ENCODE assay signal across 28 cellular contexts in the genomic region with DNA sequence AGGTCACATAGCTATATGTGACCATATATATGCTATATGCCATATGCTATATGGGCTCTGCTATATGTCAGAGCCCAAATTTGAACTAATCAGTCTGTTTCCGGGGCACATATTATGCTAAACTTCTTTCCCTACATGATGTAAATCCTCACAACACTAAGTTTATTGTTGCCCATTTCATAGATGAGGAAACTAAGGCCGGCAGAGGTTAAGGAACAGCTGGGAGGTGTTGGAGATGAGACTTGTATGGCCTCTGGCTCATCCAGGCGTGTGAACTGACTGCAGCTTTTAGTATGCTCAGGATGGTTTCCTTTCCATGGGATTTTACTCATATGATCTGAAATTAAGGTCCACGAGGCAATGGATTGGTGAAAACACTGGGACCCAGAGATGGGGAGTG.
"Had no signal": no experiment of that assay in that cellular context is flagged by ENCODE, and none has a peak within 500 bp of the region (broad histone marks: within the 10 kb centered on the region; RNA-seq: fewer than 3 reads in every experiment).

No MANE protein-coding gene starts in this region.

- ATAC-seq: stimulated activated effector memory CD8-positive, alpha-beta T cell treated with anti-CD3 and anti-CD28 coated beads, Interleukin-12 subunit alpha, Interleukin-12 subunit beta, amount 100 ng/mL, for 72 hours; stimulated activated memory B cell treated with anti-CD40 and anti-IgM and Interleukin-4, amounts not matched to agents 10 μg/mL and 1 μg/mL and 100 μg/mL, for 72 hours; stimulated activated naive B cell treated with anti-CD40 and anti-IgM and Interleukin-4, amounts not matched to agents 10 μg/mL and 1 μg/mL and 100 μg/mL, for 72 hours; stimulated activated naive CD8-positive, alpha-beta T cell treated with anti-CD3 and anti-CD28 coated beads, Interleukin-15, amount 100 ng/mL, for 72 hours; stimulated activated naive CD8-positive, alpha-beta T cell treated with anti-CD3 and anti-CD28 coated beads, Interleukin-15, Interleukin-2, amounts not matched to agents 100 U/mL and 50 U/mL, for 24 hours; upper lobe of right lung had no signal

- H3K4me3 Mint-ChIP-seq: stimulated activated effector memory CD8-positive, alpha-beta T cell treated with anti-CD3 and anti-CD28 coated beads, Interleukin-12 subunit alpha, Interleukin-12 subunit beta, amount 100 ng/mL, for 72 hours; stimulated activated memory B cell treated with anti-CD40 and anti-IgM and Interleukin-4, amounts not matched to agents 10 μg/mL and 1 μg/mL and 100 μg/mL, for 72 hours; stimulated activated naive B cell treated with anti-CD40 and anti-IgM and Interleukin-4, amounts not matched to agents 10 μg/mL and 1 μg/mL and 100 μg/mL, for 72 hours; stimulated activated naive CD8-positive, alpha-beta T cell treated with anti-CD3 and anti-CD28 coated beads, Interleukin-15, amount 100 ng/mL, for 72 hours; stimulated activated naive CD8-positive, alpha-beta T cell treated with anti-CD3 and anti-CD28 coated beads, Interleukin-15, Interleukin-2, amounts not matched to agents 100 ng/mL and 50 ng/mL, for 24 hours; type B pancreatic cell had no signal

- H3K27me3 Mint-ChIP-seq: stimulated activated memory B cell treated with anti-CD40 and anti-IgM and Interleukin-4, amounts not matched to agents 10 μg/mL and 1 μg/mL and 100 μg/mL, for 72 hours; stimulated activated naive B cell treated with anti-CD40 and anti-IgM and Interleukin-4, amounts not matched to agents 10 μg/mL and 1 μg/mL and 100 μg/mL, for 72 hours; stimulated activated naive CD8-positive, alpha-beta T cell treated with anti-CD3 and anti-CD28 coated beads, Interleukin-15, amount 100 ng/mL, for 72 hours; stimulated activated naive CD8-positive, alpha-beta T cell treated with anti-CD3 and anti-CD28 coated beads, Interleukin-15, Interleukin-2, amounts not matched to agents 100 ng/mL and 50 ng/mL, for 24 hours; type B pancreatic cell had no signal

- H3K4me1 Mint-ChIP-seq: stimulated activated effector memory CD8-positive, alpha-beta T cell treated with anti-CD3 and anti-CD28 coated beads, Interleukin-12 subunit alpha, Interleukin-12 subunit beta, amount 100 ng/mL, for 72 hours; stimulated activated memory B cell treated with anti-CD40 and anti-IgM and Interleukin-4, amounts not matched to agents 10 μg/mL and 1 μg/mL and 100 μg/mL, for 72 hours; stimulated activated naive B cell treated with anti-CD40 and anti-IgM and Interleukin-4, amounts not matched to agents 10 μg/mL and 1 μg/mL and 100 μg/mL, for 72 hours; stimulated activated naive CD8-positive, alpha-beta T cell treated with anti-CD3 and anti-CD28 coated beads, Interleukin-15, amount 100 ng/mL, for 72 hours had no signal

- H3K27ac ChIP-seq: stomach, suprapubic skin, testis, thoracic aorta, thyroid gland, tibial artery, tibial nerve, transverse colon, upper lobe of left lung, upper lobe of right lung, uterus, vagina had no signal

- H3K9me3 ChIP-seq: stomach, suprapubic skin, testis, thoracic aorta, thyroid gland, tibial artery, tibial nerve, transverse colon, upper lobe of left lung, upper lobe of right lung, uterus, vagina had no signal

- H3K27ac Mint-ChIP-seq: stimulated activated effector memory CD8-positive, alpha-beta T cell treated with anti-CD3 and anti-CD28 coated beads, Interleukin-12 subunit alpha, Interleukin-12 subunit beta, amount 100 ng/mL, for 72 hours; stimulated activated memory B cell treated with anti-CD40 and anti-IgM and Interleukin-4, amounts not matched to agents 10 μg/mL and 1 μg/mL and 100 μg/mL, for 72 hours; stimulated activated naive B cell treated with anti-CD40 and anti-IgM and Interleukin-4, amounts not matched to agents 10 μg/mL and 1 μg/mL and 100 μg/mL, for 72 hours; stimulated activated naive CD8-positive, alpha-beta T cell treated with anti-CD3 and anti-CD28 coated beads, Interleukin-15, Interleukin-2, amounts not matched to agents 100 ng/mL and 50 ng/mL, for 24 hours; type B pancreatic cell had no signal

- H3K36me3 Mint-ChIP-seq: stimulated activated effector memory CD8-positive, alpha-beta T cell treated with anti-CD3 and anti-CD28 coated beads, Interleukin-12 subunit alpha, Interleukin-12 subunit beta, amount 100 ng/mL, for 72 hours; stimulated activated memory B cell treated with anti-CD40 and anti-IgM and Interleukin-4, amounts not matched to agents 10 μg/mL and 1 μg/mL and 100 μg/mL, for 72 hours; stimulated activated naive B cell treated with anti-CD40 and anti-IgM and Interleukin-4, amounts not matched to agents 10 μg/mL and 1 μg/mL and 100 μg/mL, for 72 hours; type B pancreatic cell had no signal

- H3K4me1 ChIP-seq: stomach, suprapubic skin, testis, thyroid gland, tibial artery, upper lobe of left lung, upper lobe of right lung, uterus, vagina had no signal

- H3K27me3 ChIP-seq: stomach, suprapubic skin, testis, thyroid gland, tibial artery, tibial nerve, transverse colon, upper lobe of left lung, upper lobe of right lung, uterus, vagina had no signal

- DNase-seq: stimulated activated CD4-positive, alpha-beta T cell treated with anti-CD3 and anti-CD28 coated beads, Interleukin-2, amount 100 ng/mL, for 48 hours; stimulated activated CD4-positive, alpha-beta T cell treated with anti-CD3 and anti-CD28 coated beads, Interleukin-4, amount 100 ng/mL, for 1 hour; stimulated activated CD4-positive, alpha-beta T cell treated with anti-CD3 and anti-CD28 coated beads, Interleukin-4, amount 100 ng/mL, for 24 hours; stimulated activated CD4-positive, alpha-beta T cell treated with anti-CD3 and anti-CD28 coated beads, Interleukin-4, amount 100 ng/mL, for 4 hours; stimulated activated CD8-positive, alpha-beta memory T cell treated with anti-CD3 and anti-CD28 coated beads, Interleukin-4, amount 100 ng/mL, for 48 hours; stimulated activated naive B cell treated with anti-CD40 and anti-IgM and Interleukin-4, amounts not matched to agents 10 μg/mL and 1 μg/mL and 100 μg/mL, for 72 hours; stimulated activated naive CD4-positive, alpha-beta T cell; stimulated activated naive CD4-positive, alpha-beta T cell treated with Interleukin-2 at 50 U/mL for 16 hours; stimulated activated naive CD8-positive, alpha-beta T cell treated with anti-CD3 and anti-CD28 coated beads, Interleukin-15, amount 100 ng/mL, for 72 hours; stimulated activated naive CD8-positive, alpha-beta T cell treated with anti-CD3 and anti-CD28 coated beads, Interleukin-15, Interleukin-2, amounts not matched to agents 100 U/mL and 50 U/mL, for 24 hours; stomach; substantia nigra; testis; thyroid gland; tibial artery; transverse colon; upper lobe of left lung; upper lobe of right lung; uterus had no signal

- H3K9me3 Mint-ChIP-seq: stimulated activated effector memory CD8-positive, alpha-beta T cell treated with anti-CD3 and anti-CD28 coated beads, Interleukin-12 subunit alpha, Interleukin-12 subunit beta, amount 100 ng/mL, for 72 hours; stimulated activated memory B cell treated with anti-CD40 and anti-IgM and Interleukin-4, amounts not matched to agents 10 μg/mL and 1 μg/mL and 100 μg/mL, for 72 hours; stimulated activated naive B cell treated with anti-CD40 and anti-IgM and Interleukin-4, amounts not matched to agents 10 μg/mL and 1 μg/mL and 100 μg/mL, for 72 hours; stimulated activated naive CD8-positive, alpha-beta T cell treated with anti-CD3 and anti-CD28 coated beads, Interleukin-15, amount 100 ng/mL, for 72 hours; stimulated activated naive CD8-positive, alpha-beta T cell treated with anti-CD3 and anti-CD28 coated beads, Interleukin-15, Interleukin-2, amounts not matched to agents 100 ng/mL and 50 ng/mL, for 24 hours; type B pancreatic cell had no signal

- H3K36me3 ChIP-seq: stomach, suprapubic skin, thoracic aorta, thyroid gland, tibial artery, tibial nerve, transverse colon, upper lobe of left lung, upper lobe of right lung, uterus, vagina had no signal

- FAIRE-seq: urothelium cell line had no signal

- H3K4me3 ChIP-seq: stomach, suprapubic skin, testis, thoracic aorta, thyroid gland, tibial artery, tibial nerve, transverse colon, upper lobe of left lung, upper lobe of right lung, uterus, vagina had no signal
